ENCODE assay signal across 1 cellular context in genomic region chr17:6471531-6472465, GRCh38.
TF ChIP-seq lines count a peak whose summit lies in the region.

No MANE protein-coding gene starts in this region.

TF ChIP-seq in HCT116, 20 proteins besides CTCF, POLR2A, EP300 and RAD21 (continued from another document):
- TF ChIP-seq REST (IDR thresholded peaks at IDR 0.05; ENCODE audit: low read depth) = no peak
